ENCODE assay signal across 16 cellular contexts in the genomic region with DNA sequence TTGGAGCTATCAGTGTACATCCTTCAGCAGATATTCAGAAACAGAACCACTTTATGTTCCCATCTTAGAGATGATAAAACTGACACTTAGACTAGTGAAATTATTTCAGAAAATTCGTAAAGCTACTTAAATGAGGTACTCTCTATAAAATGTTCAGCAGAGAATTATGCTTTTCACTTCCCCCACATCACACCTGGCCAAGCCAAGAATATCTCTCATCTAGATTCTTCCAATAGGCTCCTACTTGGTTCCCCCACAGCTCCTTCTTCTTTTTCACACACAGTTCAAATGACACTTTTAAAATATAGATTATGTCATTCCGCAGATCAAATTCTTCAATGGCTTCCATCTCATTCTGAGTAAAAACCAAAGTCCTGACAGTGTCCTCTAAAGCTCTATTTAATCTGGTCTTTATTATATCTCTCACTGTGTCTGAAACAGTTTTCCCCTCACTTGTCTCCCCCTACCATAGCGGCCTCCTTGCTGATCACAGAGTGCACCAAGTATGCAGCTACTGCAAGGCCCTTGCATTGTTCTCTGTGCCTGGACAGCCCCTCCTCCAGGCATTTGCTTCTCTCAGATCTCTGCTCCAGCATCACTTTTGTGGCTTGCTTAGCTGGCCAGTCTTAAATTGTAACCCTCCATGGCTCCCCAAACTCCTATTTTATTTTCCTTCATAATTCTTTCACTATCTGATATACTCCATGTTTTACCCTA.
DNase-seq lines count a peak whose midpoint lies in the region; ATAC-seq and TF ChIP-seq lines count a peak whose summit lies in the region.
"Had no signal": no experiment of that assay in that cellular context is flagged by ENCODE, and none has a peak within 500 bp of the region (broad histone marks: within the 10 kb centered on the region; RNA-seq: fewer than 3 reads in every experiment).

No MANE protein-coding gene starts in this region.

- intact Hi-C loops in OCI-LY7 (cut with micrococcal nuclease; ENCODE audit: unreplicated experiment), result loop anchor here (5.0 to 10.0 kb wide), 3 partner anchors 36 to 941 kb away; partner anchors contain the start of genes MON2 and USP15

- DNase-seq in NAMALWA (ENCODE audit: low spot score), result peak; percentile 17
- peak; percentile 69 for DNase-seq in OCI-LY7 (ENCODE audit: low spot score)
- DNase-seq in neural progenitor cell (ENCODE audit: low spot score), result peak; percentile 58
- DNase-seq in T-helper 17 cell, result no peak
- DNase-seq in T-helper 2 cell treated with Interferon-gamma antibody and Interleukin-4, amounts not matched to agents 5 μg/mL and 100 μg/mL, for 36 hours (ENCODE audit: low spot score), result no peak
- no peak for DNase-seq in epidermal melanocyte (ENCODE audit: insufficient read length, low spot score)
- DNase-seq: C1 segment of cervical spinal cord; Calu3; CD4-positive, alpha-beta memory T cell; COR-L47; DMS53; DMS79 treated with DMSO at 0.1 percent for 48 hours; GM23248; H9 had no signal

- H3K4me3 Mint-ChIP-seq in neural progenitor cell (no peak overlapping the region), T-helper 17 cell (no peak overlapping the region)
- H3K4me3 Mint-ChIP-seq in T-helper 2 cell treated with Interferon-gamma antibody and Interleukin-4, amounts not matched to agents 5 μg/mL and 100 μg/mL, for 36 hours, result no peak overlapping the region
- H3K4me3 Mint-ChIP-seq: CD4-positive, alpha-beta memory T cell; H9 had no signal

- no peaks in the 10 kb centered on the region for H4K20me1 ChIP-seq in OCI-LY7 (ENCODE audit: insufficient read depth, low read length)
- no peaks in the 10 kb centered on the region for H4K20me1 ChIP-seq in neural progenitor cell (ENCODE audit: low read depth)

- H2AFZ ChIP-seq in OCI-LY7 (ENCODE audit: low read length) (peak overlapping the region; percentile 54; the same call in 1 of the 2 replicates), neural progenitor cell (replicated peaks) (no peak overlapping the region)
- H2AFZ ChIP-seq: GM23248 had no signal

- H3K9ac ChIP-seq in neural progenitor cell, result no peak overlapping the region
- H3K9ac ChIP-seq: GM23248 had no signal

- no peaks in the 10 kb centered on the region for H3K27me3 Mint-ChIP-seq in neural progenitor cell (ENCODE audit: insufficient read depth, low read depth)
- H3K27me3 Mint-ChIP-seq in T-helper 17 cell, result no peaks in the 10 kb centered on the region
- no peaks in the 10 kb centered on the region for H3K27me3 Mint-ChIP-seq in T-helper 2 cell treated with Interferon-gamma antibody and Interleukin-4, amounts not matched to agents 5 μg/mL and 100 μg/mL, for 36 hours (ENCODE audit: low read depth)
- H3K27me3 Mint-ChIP-seq: CD4-positive, alpha-beta memory T cell had no signal

- no peaks in the 10 kb centered on the region; the same call in 1 of the 2 replicates for H3K36me3 ChIP-seq in OCI-LY7 (ENCODE audit: insufficient read depth, low read length)
- H3K36me3 ChIP-seq in neural progenitor cell, result no peaks in the 10 kb centered on the region

- TF ChIP-seq CTCF in OCI-LY7 (conservative IDR thresholded peaks at IDR 0.05; ENCODE audit: low read length), result no peak
- TF ChIP-seq CTCF in neural progenitor cell (IDR thresholded peaks at IDR 0.05), result no peak

- H3K27ac ChIP-seq in OCI-LY7 (ENCODE audit: low read depth, low read length, poor library complexity, severe bottlenecking), result peak overlapping the region; percentile 97
- no peak overlapping the region for H3K27ac ChIP-seq in neural progenitor cell
- H3K27ac ChIP-seq: GM23248 had no signal

- no TSS peak for BruUV-seq in OCI-LY7 (replicated peaks; lab: Mats Ljungman, UMichigan)

- H3K36me3 Mint-ChIP-seq in neural progenitor cell, result no peaks in the 10 kb centered on the region
- H3K36me3 Mint-ChIP-seq in T-helper 17 cell (ENCODE audit: low read depth), result no peaks in the 10 kb centered on the region
- no peaks in the 10 kb centered on the region for H3K36me3 Mint-ChIP-seq in T-helper 2 cell treated with Interferon-gamma antibody and Interleukin-4, amounts not matched to agents 5 μg/mL and 100 μg/mL, for 36 hours (ENCODE audit: low read depth)
- H3K36me3 Mint-ChIP-seq: CD4-positive, alpha-beta memory T cell had no signal

- H3K79me2 ChIP-seq in OCI-LY7 (ENCODE audit: insufficient read depth, low read depth, low read length) (no peaks in the 10 kb centered on the region), neural progenitor cell (ENCODE audit: low read depth) (no peaks in the 10 kb centered on the region)

- H3F3A ChIP-seq in neural progenitor cell (ENCODE audit: low read depth), result peaks cover 8% of the 10 kb centered on the region

- ATAC-seq in T-helper 17 cell, result no peak
- ATAC-seq: GM12878, HCT116 had no signal

- no peaks in the 10 kb centered on the region for H3K9me3 Mint-ChIP-seq in neural progenitor cell
- H3K9me3 Mint-ChIP-seq in T-helper 2 cell treated with Interferon-gamma antibody and Interleukin-4, amounts not matched to agents 5 μg/mL and 100 μg/mL, for 36 hours, result peaks cover 4% of the 10 kb centered on the region

- H3K4me1 ChIP-seq in OCI-LY7 (ENCODE audit: insufficient read depth, low read length, poor library complexity, severe bottlenecking) (peaks cover 92% of the 10 kb centered on the region), neural progenitor cell (peaks cover 18% of the 10 kb centered on the region)

- POLR2A ChIA-PET in OCI-LY7 (lab: Charles Lee), result interaction anchor here (0.7 to 8.2 kb wide), 14 partner anchors 10 to 1077 kb away, joined by 3 to 104 read pairs (median 4); no protein-coding TSS in a partner anchor

- H3K9me3 ChIP-seq in OCI-LY7 (ENCODE audit: low read length) (no peaks in the 10 kb centered on the region), neural progenitor cell (ENCODE audit: low read depth) (no peaks in the 10 kb centered on the region), T-helper 17 cell (ENCODE audit: control insufficient read depth, low read length, poor library complexity, severe bottlenecking) (no peaks in the 10 kb centered on the region)

- CTCF ChIA-PET in OCI-LY7 (lab: Charles Lee; ENCODE audit: unreplicated experiment), result interaction anchor here (0.6 to 1.1 kb wide), 2 partner anchors 22 to 736 kb away, joined by 3 to 4 read pairs; no protein-coding TSS in a partner anchor

- no peak overlapping the region for H3K27ac Mint-ChIP-seq in neural progenitor cell
- H3K27ac Mint-ChIP-seq in T-helper 17 cell, result no peak overlapping the region
- H3K27ac Mint-ChIP-seq in T-helper 2 cell treated with Interferon-gamma antibody and Interleukin-4, amounts not matched to agents 5 μg/mL and 100 μg/mL, for 36 hours, result no peak overlapping the region
- H3K27ac Mint-ChIP-seq: CD4-positive, alpha-beta memory T cell; H9 had no signal

- H3K9me2 ChIP-seq in OCI-LY7 (ENCODE audit: insufficient read depth, low read length), result no peaks in the 10 kb centered on the region

- H3K27me3 ChIP-seq in neural progenitor cell, result no peaks in the 10 kb centered on the region

- H3K4me2 ChIP-seq in OCI-LY7 (ENCODE audit: low read length), result peak overlapping the region; percentile 83
- H3K4me2 ChIP-seq in neural progenitor cell, result no peak overlapping the region

- H3K4me1 Mint-ChIP-seq in neural progenitor cell, result peaks cover 28% of the 10 kb centered on the region
- H3K4me1 Mint-ChIP-seq in T-helper 17 cell, result no peaks in the 10 kb centered on the region
- H3K4me1 Mint-ChIP-seq in T-helper 2 cell treated with Interferon-gamma antibody and Interleukin-4, amounts not matched to agents 5 μg/mL and 100 μg/mL, for 36 hours (ENCODE audit: low read depth), result no peaks in the 10 kb centered on the region
- H3K4me1 Mint-ChIP-seq: CD4-positive, alpha-beta memory T cell had no signal

- H3K4me3 ChIP-seq in OCI-LY7 (ENCODE audit: low read depth, low read length, poor library complexity, severe bottlenecking) (peak overlapping the region; percentile 60), neural progenitor cell (no peak overlapping the region)
- H3K4me3 ChIP-seq: GM12878, GM23248 had no signal

Comparison
In these comparisons a context has a peak if more than half of its experiments do, and no peak if none do; other contexts are left out.
1. DNase-seq: peak in NAMALWA (single experiment), OCI-LY7 (single experiment) and neural progenitor cell (single experiment); none in T-helper 17 cell (0 of 3), T-helper 2 cell treated with Interferon-gamma antibody and Interleukin-4, amounts not matched to agents 5 μg/mL and 100 μg/mL, for 36 hours (single experiment) and epidermal melanocyte (single experiment).